In the genomic region with DNA sequence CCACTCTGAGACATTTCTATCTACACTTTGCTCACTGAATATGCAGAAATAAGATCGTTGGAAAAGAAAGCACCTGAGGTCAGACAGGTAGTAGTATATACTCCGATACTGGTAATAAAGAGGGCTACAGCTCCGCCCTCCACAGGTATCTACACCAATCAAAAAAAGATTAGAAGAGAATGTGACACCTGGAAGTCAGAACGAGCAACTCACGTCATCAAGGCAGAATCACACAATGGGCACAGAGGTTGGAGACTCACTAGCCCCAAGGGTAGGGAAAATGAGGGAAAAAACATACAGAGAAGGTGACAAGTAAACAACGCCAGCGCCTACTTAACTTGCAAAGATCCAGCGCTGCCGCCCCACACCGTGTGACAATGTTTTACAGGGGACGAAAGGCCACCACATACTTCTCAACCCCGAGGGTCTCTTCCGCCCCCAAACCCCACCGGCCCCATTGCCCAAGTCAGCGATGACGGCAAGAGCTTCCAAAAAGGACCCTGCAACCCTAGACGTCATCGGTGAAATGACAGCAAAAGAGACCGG, we compare ENCODE assay signal across 8 cellular contexts. TPM values are rescaled to one million over a fixed set of nuclear protein-coding genes. Genes with fewer than 3 reads are reported as not detected.
DNase-seq lines count a peak whose midpoint lies in the region; ATAC-seq, FAIRE-seq and TF ChIP-seq lines count a peak whose summit lies in the region.

No MANE protein-coding gene starts in this region.

- H3K4me3 Mint-ChIP-seq in neural crest cell = peak overlapping the region; percentile 92

- FAIRE-seq in D721Med (lab: Jason Lieb, UNC) = no peak

- peak; percentile 41 for ATAC-seq in GM18517 (IDR thresholded peaks at IDR 0.05; ENCODE audit: unreplicated experiment)
- peak; percentile 27 for ATAC-seq in HG03095 (IDR thresholded peaks at IDR 0.05; ENCODE audit: unreplicated experiment)

- TF ChIP-seq CTCF in fibroblast of villous mesenchyme (IDR thresholded peaks at IDR 0.05; ENCODE audit: insufficient read depth, low read depth, low read length) (no peak), neural crest cell (conservative IDR thresholded peaks at IDR 0.05) (no peak), D721Med (IDR thresholded peaks at IDR 0.05; ENCODE audit: insufficient read depth, missing control alignments) (no peak)

- peaks cover 4% of the 10 kb centered on the region for H3K36me3 Mint-ChIP-seq in neural crest cell (ENCODE audit: low read depth)

- H3K27ac Mint-ChIP-seq in neural crest cell (ENCODE audit: unreplicated experiment) = peak overlapping the region; percentile 88

- H3K27me3 Mint-ChIP-seq in neural crest cell (ENCODE audit: low read depth) = no peaks in the 10 kb centered on the region

- H3K4me3 ChIP-seq in fibroblast of villous mesenchyme (ENCODE audit: low read depth, low read length) = peak overlapping the region; percentile 72

- H3K4me1 Mint-ChIP-seq in neural crest cell = peaks cover 27% of the 10 kb centered on the region

- H3K9me3 Mint-ChIP-seq in neural crest cell = peaks cover 6% of the 10 kb centered on the region

- DNase-seq in AG20443 (ENCODE audit: low spot score) (peak; percentile 10), NCI-H345 treated with DMSO at 0.1 percent for 48 hours (lab: John Stamatoyannopoulos, UW; ENCODE audit: unreplicated experiment) (peak; percentile 73), fibroblast of villous mesenchyme (ENCODE audit: low read depth) (no peak), neural crest cell (ENCODE audit: low read depth, low spot score) (no peak), D721Med (ENCODE audit: insufficient read length, low spot score) (no peak)
- peak; percentile 5 to 9 for DNase-seq in activated T-helper 1 cell treated with anti-CD3 and anti-CD28 coated beads, Interleukin-2, amount 50 U/mL, for 16 hours (ENCODE audit: low read depth in 1 of 2, low spot score in 1 of 2)

RNA-seq across cellular contexts. Expression of a gene that starts 0.7 kb away (rescaled TPM):
- 21.9 and 28.5 TPM in 2 replicates for total RNA-seq in fibroblast of villous mesenchyme
- total RNA-seq in neural crest cell = 17.2 and 17.7 TPM in 2 replicates

Comparison
In these comparisons a context has a peak if more than half of its experiments do, and no peak if none do; other contexts are left out.
1. DNase-seq: peak in AG20443 (single experiment), NCI-H345 treated with DMSO at 0.1 percent for 48 hours (single experiment) and activated T-helper 1 cell treated with anti-CD3 and anti-CD28 coated beads, Interleukin-2, amount 50 U/mL, for 16 hours (2 of 2); none in fibroblast of villous mesenchyme (single experiment), neural crest cell (single experiment) and D721Med (single experiment).